ENCODE assay signal across 2 cellular contexts in the genomic region with DNA sequence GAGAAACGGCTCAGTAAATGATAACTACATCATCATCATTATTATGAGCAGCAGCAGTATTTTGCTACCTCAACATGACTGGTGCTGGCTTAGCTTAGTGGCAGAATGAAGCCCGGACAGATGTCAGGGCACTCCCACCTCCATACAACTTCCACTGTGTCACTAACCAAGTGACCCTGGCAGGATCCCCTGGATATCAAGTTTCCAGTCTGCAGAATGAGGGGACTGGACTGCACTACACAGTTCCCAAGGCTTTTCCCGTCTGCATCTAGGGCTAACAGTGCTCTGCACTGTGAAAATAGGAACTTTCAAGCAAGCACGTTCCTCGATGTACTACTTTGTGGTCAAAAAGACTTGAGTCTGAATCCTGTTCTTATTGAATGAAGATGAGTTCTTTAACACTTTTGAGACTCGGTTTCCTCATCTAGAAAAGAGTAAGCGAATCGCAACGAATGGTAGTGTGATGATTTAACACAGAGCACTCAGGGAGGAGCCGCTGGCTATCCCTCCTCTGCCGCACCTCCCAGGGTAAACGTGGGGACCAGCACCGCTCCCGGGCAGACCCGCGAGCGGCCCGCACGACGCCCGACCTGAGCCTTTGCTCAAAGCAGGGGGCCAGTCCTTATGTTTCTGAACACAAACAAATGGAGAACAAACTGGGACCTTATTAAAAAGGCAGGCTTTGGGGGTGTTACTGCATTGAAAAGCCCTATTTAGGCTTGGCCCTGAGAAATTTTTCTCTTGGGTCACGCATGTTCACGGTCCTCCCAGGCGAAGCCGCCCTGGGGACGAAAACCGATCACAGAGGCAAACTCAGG.
TF ChIP-seq lines count a peak whose summit lies in the region.

No MANE protein-coding gene starts in this region.

TF ChIP-seq in K562, 482 proteins besides CTCF, POLR2A, EP300 and RAD21 (continued from another document and continues in another):
- no peak for TF ChIP-seq KLF6 (CRISPR knock-in tag; IDR thresholded peaks at IDR 0.05; ENCODE audit: borderline replicate concordance)
- TF ChIP-seq ZNF384 (IDR thresholded peaks at IDR 0.05; ENCODE audit: low read depth, low read length), result no peak
- no peak for TF ChIP-seq HSF4 (CRISPR knock-in tag; IDR thresholded peaks at IDR 0.05; ENCODE audit: borderline replicate concordance)
- no peak for TF ChIP-seq SMC3 (conservative IDR thresholded peaks at IDR 0.05; ENCODE audit: insufficient read depth, low read depth, low read length)
- TF ChIP-seq FUS (optimal IDR thresholded peaks at IDR 0.05; ENCODE audit: low read depth, low read length), result no peak
- TF ChIP-seq IRF1 (CRISPR knock-in tag; IDR thresholded peaks at IDR 0.05; ENCODE audit: borderline replicate concordance), result no peak
- TF ChIP-seq MYNN (IDR thresholded peaks at IDR 0.05), result no peak
- no peak for TF ChIP-seq MYNN (CRISPR knock-in tag; IDR thresholded peaks at IDR 0.05)
- 0 out of 2 replicates have a peak, but pooled peaks have one; percentile 9 for TF ChIP-seq ZNF764 (CRISPR knock-in tag; IDR thresholded peaks at IDR 0.05; ENCODE audit: low read depth)
- no peak for TF ChIP-seq NFIX (CRISPR knock-in tag; IDR thresholded peaks at IDR 0.05; ENCODE audit: low read depth)
- TF ChIP-seq STAT5B (CRISPR knock-in tag; IDR thresholded peaks at IDR 0.05), result no peak
- TF ChIP-seq LEF1 (IDR thresholded peaks at IDR 0.05), result no peak
- no peak for TF ChIP-seq KLF13 (tag; IDR thresholded peaks at IDR 0.05; ENCODE audit: borderline replicate concordance, low read depth)
- no peak for TF ChIP-seq POLR2B (IDR thresholded peaks at IDR 0.05; ENCODE audit: low read depth, partially characterized antibody)
- TF ChIP-seq XRCC5 (IDR thresholded peaks at IDR 0.05; ENCODE audit: low read depth, low read length), result 0 out of 2 replicates have a peak, but pooled peaks have one; percentile 47
- no peak for TF ChIP-seq ZNF561 (CRISPR knock-in tag; conservative IDR thresholded peaks at IDR 0.05)
- no peak for TF ChIP-seq ZNF318 (IDR thresholded peaks at IDR 0.05; ENCODE audit: borderline replicate concordance in 1 of 2, low read depth in 1 of 2)
- TF ChIP-seq ZNF584 (CRISPR knock-in tag; IDR thresholded peaks at IDR 0.05; ENCODE audit: low read depth), result no peak
- no peak for TF ChIP-seq ZNF766 (CRISPR knock-in tag; conservative IDR thresholded peaks at IDR 0.05)
- no peak for TF ChIP-seq ZSCAN32 (CRISPR knock-in tag; IDR thresholded peaks at IDR 0.05)
- peak; percentile 48; the same call in 1 of the 2 replicates for TF ChIP-seq SMARCA4 (IDR thresholded peaks at IDR 0.05)

TF ChIP-seq in HepG2, 621 proteins besides CTCF, POLR2A, EP300 and RAD21 (continued from another document):
- TF ChIP-seq, protein P1, sequence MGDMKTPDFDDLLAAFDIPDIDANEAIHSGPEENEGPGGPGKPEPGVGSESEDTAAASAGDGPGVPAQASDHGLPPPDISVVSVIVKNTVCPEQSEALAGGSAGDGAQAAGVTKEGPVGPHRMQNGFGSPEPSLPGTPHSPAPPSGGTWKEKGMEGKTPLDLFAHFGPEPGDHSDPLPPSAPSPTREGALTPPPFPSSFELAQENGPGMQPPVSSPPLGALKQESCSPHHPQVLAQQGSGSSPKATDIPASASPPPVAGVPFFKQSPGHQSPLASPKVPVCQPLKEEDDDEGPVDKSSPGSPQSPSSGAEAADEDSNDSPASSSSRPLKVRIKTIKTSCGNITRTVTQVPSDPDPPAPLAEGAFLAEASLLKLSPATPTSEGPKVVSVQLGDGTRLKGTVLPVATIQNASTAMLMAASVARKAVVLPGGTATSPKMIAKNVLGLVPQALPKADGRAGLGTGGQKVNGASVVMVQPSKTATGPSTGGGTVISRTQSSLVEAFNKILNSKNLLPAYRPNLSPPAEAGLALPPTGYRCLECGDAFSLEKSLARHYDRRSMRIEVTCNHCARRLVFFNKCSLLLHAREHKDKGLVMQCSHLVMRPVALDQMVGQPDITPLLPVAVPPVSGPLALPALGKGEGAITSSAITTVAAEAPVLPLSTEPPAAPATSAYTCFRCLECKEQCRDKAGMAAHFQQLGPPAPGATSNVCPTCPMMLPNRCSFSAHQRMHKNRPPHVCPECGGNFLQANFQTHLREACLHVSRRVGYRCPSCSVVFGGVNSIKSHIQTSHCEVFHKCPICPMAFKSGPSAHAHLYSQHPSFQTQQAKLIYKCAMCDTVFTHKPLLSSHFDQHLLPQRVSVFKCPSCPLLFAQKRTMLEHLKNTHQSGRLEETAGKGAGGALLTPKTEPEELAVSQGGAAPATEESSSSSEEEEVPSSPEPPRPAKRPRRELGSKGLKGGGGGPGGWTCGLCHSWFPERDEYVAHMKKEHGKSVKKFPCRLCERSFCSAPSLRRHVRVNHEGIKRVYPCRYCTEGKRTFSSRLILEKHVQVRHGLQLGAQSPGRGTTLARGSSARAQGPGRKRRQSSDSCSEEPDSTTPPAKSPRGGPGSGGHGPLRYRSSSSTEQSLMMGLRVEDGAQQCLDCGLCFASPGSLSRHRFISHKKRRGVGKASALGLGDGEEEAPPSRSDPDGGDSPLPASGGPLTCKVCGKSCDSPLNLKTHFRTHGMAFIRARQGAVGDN (CRISPR knock-in tag; IDR thresholded peaks at IDR 0.05), result peak; percentile 70
- TF ChIP-seq MEF2D (CRISPR knock-in tag; IDR thresholded peaks at IDR 0.05) (0 out of 2 replicates have a peak, but pooled peaks have one; percentile 38), HDAC2 (CRISPR knock-in tag; IDR thresholded peaks at IDR 0.05) (peak; percentile 29; the same call in 1 of the 2 replicates), ZHX1 (CRISPR knock-in tag; IDR thresholded peaks at IDR 0.05; ENCODE audit: low read depth) (no peak), SOX5 (CRISPR knock-in tag; IDR thresholded peaks at IDR 0.05; ENCODE audit: borderline replicate concordance) (0 out of 2 replicates have a peak, but pooled peaks have one; percentile 7)
